11 cellular contexts compared by ENCODE assay signal in genomic region chr5:135391123-135391868, GRCh38. TPM values are rescaled to one million over a fixed set of nuclear protein-coding genes. Genes with fewer than 3 reads are reported as not detected.
DNase-seq lines count a peak whose midpoint lies in the region; ATAC-seq and TF ChIP-seq lines count a peak whose summit lies in the region.
"Had no signal": no experiment of that assay in that cellular context is flagged by ENCODE, and none has a peak within 500 bp of the region (broad histone marks: within the 10 kb centered on the region; RNA-seq: fewer than 3 reads in every experiment).

No MANE protein-coding gene starts in this region.

- H3K9me3 ChIP-seq in cardiac muscle cell (ENCODE audit: low read depth) (no peaks in the 10 kb centered on the region), heart right ventricle (no peaks in the 10 kb centered on the region), lower lobe of right lung (no peaks in the 10 kb centered on the region), upper lobe of left lung (no peaks in the 10 kb centered on the region), aorta (ENCODE audit: control insufficient read depth, low read length) (no peaks in the 10 kb centered on the region)

- H3K4me3 ChIP-seq in cardiac muscle cell = no peak overlapping the region
- no peak overlapping the region for H3K4me3 ChIP-seq in heart right ventricle
- no peak overlapping the region for H3K4me3 ChIP-seq in lower lobe of right lung
- no peak overlapping the region for H3K4me3 ChIP-seq in upper lobe of left lung
- no peak overlapping the region for H3K4me3 ChIP-seq in aorta (ENCODE audit: low read length in 2 of 2)

- no peaks in the 10 kb centered on the region for H3K9me3 Mint-ChIP-seq in brain

- no peak for TF ChIP-seq EP300 in upper lobe of left lung (IDR thresholded peaks at IDR 0.05)

- peaks cover 57% of the 10 kb centered on the region for H3K4me1 Mint-ChIP-seq in brain

- TF ChIP-seq CTCF in cardiac muscle cell (IDR thresholded peaks at IDR 0.05; ENCODE audit: low read depth, low read length) = no peak
- TF ChIP-seq CTCF in heart right ventricle (IDR thresholded peaks at IDR 0.05) = no peak
- no peak for TF ChIP-seq CTCF in brain (conservative IDR thresholded peaks at IDR 0.05)
- TF ChIP-seq CTCF in lower lobe of right lung (IDR thresholded peaks at IDR 0.05) = no peak
- no peak for TF ChIP-seq CTCF in upper lobe of left lung (IDR thresholded peaks at IDR 0.05)

- intact Hi-C loops in heart right ventricle (cut with DNase I) = no loop called here
- intact Hi-C loops in lower lobe of right lung (cut with DNase I) = no loop called here
- intact Hi-C loops in aorta (cut with DNase I) = no loop called here

- H3K27ac ChIP-seq in cardiac muscle cell (peak overlapping the region; percentile 90), heart right ventricle (peak overlapping the region in 5 of 10 donors; percentile 10 to 93 (median 42)), lower lobe of right lung (peak overlapping the region; percentile 47), upper lobe of left lung (peak overlapping the region; percentile 59 to 83 (median 70)), aorta (ENCODE audit: low read depth in 1 of 2, low read length in 2 of 2) (no peak overlapping the region)

- H3K27me3 Mint-ChIP-seq in brain = no peaks in the 10 kb centered on the region

- 52 to 73% methylated on average over 6 of the region's 6 CpGs for WGBS in heart right ventricle, 2 donors
- WGBS in upper lobe of left lung, 2 donors = 83 to 94% methylated on average over 6 of the region's 6 CpGs
- 84% methylated on average over 6 of the region's 6 CpGs for WGBS in aorta, 2 donors

- H3K36me3 Mint-ChIP-seq in brain = peaks cover 54% of the 10 kb centered on the region

- TF ChIP-seq POLR2A in upper lobe of left lung (IDR thresholded peaks at IDR 0.05) = no peak

- peaks cover 81% of the 10 kb centered on the region for H3K4me1 ChIP-seq in cardiac muscle cell (ENCODE audit: low read depth)
- H3K4me1 ChIP-seq in heart right ventricle = peaks cover 26 to 100% (median 94%) of the 10 kb centered on the region in 9 donors
- peaks cover 94% of the 10 kb centered on the region for H3K4me1 ChIP-seq in lower lobe of right lung
- peaks cover 75 to 86% (median 80%) of the 10 kb centered on the region in 4 donors for H3K4me1 ChIP-seq in upper lobe of left lung
- peaks cover 1 to 5% of the 10 kb centered on the region in 2 donors for H3K4me1 ChIP-seq in aorta (ENCODE audit: control insufficient read depth in 1 of 2, insufficient read depth in 2 of 2, low read length in 2 of 2)

- ATAC-seq in heart right ventricle = no peak
- ATAC-seq in lower lobe of right lung = no peak
- ATAC-seq in upper lobe of left lung (ENCODE audit: low FRiP score in 2 of 2) = no peak
- no peak for ATAC-seq in aorta (ENCODE audit: low FRiP score)
- ATAC-seq in HG03460 (IDR thresholded peaks at IDR 0.05; ENCODE audit: unreplicated experiment) = no peak

- peaks cover 9% of the 10 kb centered on the region for H3K36me3 ChIP-seq in cardiac muscle cell
- H3K36me3 ChIP-seq in heart right ventricle = peaks cover 0 to 51% (median 6%) of the 10 kb centered on the region in 9 donors
- peaks cover 34% of the 10 kb centered on the region for H3K36me3 ChIP-seq in lower lobe of right lung
- peaks cover 0 to 38% (median 13%) of the 10 kb centered on the region in 4 donors for H3K36me3 ChIP-seq in upper lobe of left lung
- H3K36me3 ChIP-seq in aorta (ENCODE audit: control insufficient read depth in 1 of 2, insufficient read depth in 2 of 2, low read length in 1 of 2) = no peaks in the 10 kb centered on the region

- no peaks in the 10 kb centered on the region for H3K27me3 ChIP-seq in cardiac muscle cell
- no peaks in the 10 kb centered on the region for H3K27me3 ChIP-seq in heart right ventricle
- H3K27me3 ChIP-seq in lower lobe of right lung (ENCODE audit: low read depth) = no peaks in the 10 kb centered on the region
- H3K27me3 ChIP-seq in upper lobe of left lung = no peaks in the 10 kb centered on the region
- no peaks in the 10 kb centered on the region for H3K27me3 ChIP-seq in aorta (ENCODE audit: control insufficient read depth in 1 of 2, insufficient read depth in 2 of 2, low read length in 1 of 2)

- peak overlapping the region in 1 of 5 experiments; percentile 30 for H3K4me3 Mint-ChIP-seq in brain

- DNase-seq in cardiac muscle cell (ENCODE audit: low read depth in 1 of 2, low spot score in 1 of 2) (peak; percentile 53 to 82), heart right ventricle (no peak), lower lobe of right lung (no peak), upper lobe of left lung (no peak), aorta (no peak), inferior parietal cortex (ENCODE audit: extremely low spot score) (no peak)
- DNase-seq: T1000 had no signal

- peak overlapping the region; percentile 73 to 84 (median 78) for H3K27ac Mint-ChIP-seq in brain

RNA-seq across cellular contexts. Expression of gene MACROH2A1, which starts 7.7 kb away (rescaled TPM):
- total RNA-seq in cardiac muscle cell = 584 and 644 TPM in 2 replicates
- polyA plus RNA-seq in cardiac muscle cell = 327 and 386 TPM in 2 replicates
- total RNA-seq in heart right ventricle = 100 to 1,000 TPM in 4 of 10 donors, 10 to 100 TPM in 6; 80.0 to 125 (median 98.0) TPM
- 100 to 1,000 TPM; 124 to 152 TPM for polyA plus RNA-seq in heart right ventricle
- 441 TPM for polyA plus RNA-seq in brain (ENCODE audit: insufficient read depth, low read depth, low replicate concordance)
- total RNA-seq in lower lobe of right lung = 258 TPM
- 100 to 1,000 TPM; 232 to 690 (median 355) TPM for total RNA-seq in upper lobe of left lung
- total RNA-seq in aorta = 100 to 1,000 TPM in 1 of 2 donors, 10 to 100 TPM in 1; 99.0 to 113 TPM
- polyA plus RNA-seq in aorta = 100 to 1,000 TPM in 1 of 2 donors, 10 to 100 TPM in 1; 79.6 to 113 TPM

RNA-seq across cellular contexts. Expression of gene DCANP1, which starts 55.9 kb away (rescaled TPM):
- total RNA-seq in cardiac muscle cell (not detected in 2 replicates), heart right ventricle (not detected), lower lobe of right lung (not detected), upper lobe of left lung (1 to 10 TPM in 1 of 6 donors, under 1 TPM in 3, not detected in 2; 0.11 to 1.0 (median 0.27) TPM), aorta (not detected)
- polyA plus RNA-seq in cardiac muscle cell (not detected in 2 replicates), heart right ventricle (not detected), brain (ENCODE audit: insufficient read depth, low read depth, low replicate concordance) (not detected), aorta (under 1 TPM in 1 of 2 donors, not detected in 1; 0.10 TPM)
- total RNA-seq: pulmonary artery endothelial cell, temporal lobe had no signal

Comparison
In these comparisons a context has a peak if more than half of its experiments do, and no peak if none do; other contexts are left out.
1. DNase-seq: peak in cardiac muscle cell (2 of 2); none in heart right ventricle (0 of 2), lower lobe of right lung (single experiment), upper lobe of left lung (0 of 2), aorta (0 of 2) and inferior parietal cortex (single experiment).
2. H3K27ac ChIP-seq: peak in cardiac muscle cell (single experiment), lower lobe of right lung (single experiment) and upper lobe of left lung (4 of 4); none in aorta (0 of 2).